ENCODE assay signal across 8 cellular contexts in the genomic region with DNA sequence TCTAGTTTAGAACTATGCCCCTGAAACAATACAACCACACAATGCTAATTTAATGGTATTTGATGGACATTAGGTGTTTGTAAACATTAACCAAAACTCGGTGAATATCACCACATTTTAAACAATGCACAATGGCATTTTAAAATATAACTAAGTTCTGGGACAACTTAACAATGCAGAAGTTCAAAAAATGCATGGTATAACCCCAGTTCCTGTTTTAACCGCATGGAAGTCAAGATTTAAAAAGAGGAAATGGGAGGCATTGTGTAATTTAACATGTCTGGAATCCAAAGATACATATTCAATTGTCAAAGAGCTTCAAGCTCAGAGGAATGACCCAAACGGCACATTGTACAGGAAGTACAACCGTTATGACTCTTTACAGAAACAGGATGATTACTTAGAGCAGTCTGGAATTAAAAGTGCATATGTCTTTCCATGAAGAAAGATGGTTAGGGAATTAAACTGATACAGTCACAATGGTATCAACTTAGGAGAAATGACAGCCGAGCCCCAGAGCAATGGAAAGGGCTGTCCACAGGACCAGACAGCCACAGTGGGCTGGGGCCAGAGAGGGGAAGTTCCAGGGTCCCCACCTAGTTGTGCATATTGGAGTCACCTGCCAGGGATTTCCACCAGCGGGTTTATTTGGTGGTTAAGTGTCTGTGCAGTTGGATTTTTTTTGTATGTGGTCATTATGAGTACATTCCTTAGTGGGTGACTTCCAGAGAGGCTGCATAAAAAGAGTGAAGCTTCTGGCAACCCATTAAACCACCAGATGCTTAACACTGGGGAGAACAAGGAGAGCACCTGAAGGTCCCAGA. TPM values are rescaled to one million over a fixed set of nuclear protein-coding genes. Genes with fewer than 3 reads are reported as not detected.
A peak's percentile ranks its signal among the peaks of the same experiment; 100 is the strongest.
DNase-seq lines count a peak whose midpoint lies in the region; ATAC-seq, FAIRE-seq and TF ChIP-seq lines count a peak whose summit lies in the region.

No MANE protein-coding gene starts in this region.

- DNase-seq in GM12892 (ENCODE audit: insufficient read length) (no peak), PC-9 (peak in 1 of 2 experiments; percentile 51), pons (ENCODE audit: low spot score) (peak; percentile 72), 8988T (no peak), NCI-H524 (lab: John Stamatoyannopoulos, UW) (no peak)
- DNase-seq in effector memory CD4-positive, alpha-beta T cell, result peak in 1 of 3 donors; percentile 11
- no peak for DNase-seq in NK-92 treated with Interleukin-12 subunit alpha and Interleukin-12 subunit beta, amount 100 ng/mL, for 24 hours (lab: John Stamatoyannopoulos, UW)

- H2AFZ ChIP-seq in PC-9, result no peak overlapping the region

- POLR2A ChIA-PET in PC-9 (lab: Charles Lee; ENCODE audit: unreplicated experiment), result no interaction called here

- H3K4me1 ChIP-seq in PC-9 (replicated peaks; ENCODE audit: insufficient read depth), result peaks cover 52% of the 10 kb centered on the region
- peaks cover 20% of the 10 kb centered on the region for H3K4me1 ChIP-seq in effector memory CD4-positive, alpha-beta T cell (ENCODE audit: control insufficient read depth, insufficient read depth, low read length, poor library complexity, severe bottlenecking)

- intact Hi-C loops in PC-9 (cut with micrococcal nuclease; ENCODE audit: unreplicated experiment), result no loop called here

- no peaks in the 10 kb centered on the region for H3K36me3 ChIP-seq in PC-9 (ENCODE audit: low read depth)
- H3K36me3 ChIP-seq in effector memory CD4-positive, alpha-beta T cell (ENCODE audit: control insufficient read depth, insufficient read depth, low read length), result peaks cover 6% of the 10 kb centered on the region

- H3K79me2 ChIP-seq in PC-9 (ENCODE audit: low read depth), result no peaks in the 10 kb centered on the region

- FAIRE-seq in GM12892 (lab: Jason Lieb, UNC), result peak; percentile 30

- BruUV-seq in PC-9 (replicated peaks; lab: Mats Ljungman, UMichigan), result no TSS peak

- no peaks in the 10 kb centered on the region for H3K27me3 ChIP-seq in PC-9 (ENCODE audit: insufficient read depth, low read depth)
- H3K27me3 ChIP-seq in effector memory CD4-positive, alpha-beta T cell (replicated peaks; ENCODE audit: control insufficient read depth, insufficient read depth, low read length, poor library complexity, severe bottlenecking), result no peaks in the 10 kb centered on the region

- H3F3A ChIP-seq in PC-9 (ENCODE audit: insufficient read depth, low read depth), result peaks cover 31% of the 10 kb centered on the region

- H3K9me3 ChIP-seq in PC-9 (ENCODE audit: insufficient read depth, low read depth), result no peaks in the 10 kb centered on the region
- no peaks in the 10 kb centered on the region for H3K9me3 ChIP-seq in effector memory CD4-positive, alpha-beta T cell (ENCODE audit: control insufficient read depth, low read length)

- peak overlapping the region; percentile 30; the same call in 1 of the 2 replicates for H3K27ac ChIP-seq in PC-9
- H3K27ac ChIP-seq in effector memory CD4-positive, alpha-beta T cell (ENCODE audit: insufficient read depth, low read length, poor library complexity, severe bottlenecking), result peak overlapping the region; percentile 41

- no peak for TF ChIP-seq POLR2A in GM12892 (IDR thresholded peaks at IDR 0.05; ENCODE audit: low read depth, low read length)

- CTCF ChIA-PET in PC-9 (lab: Charles Lee), result no interaction called here

- peak overlapping the region; percentile 55; the same call in 1 of the 2 replicates for H3K4me2 ChIP-seq in PC-9

- no peaks in the 10 kb centered on the region for H4K20me1 ChIP-seq in PC-9 (ENCODE audit: insufficient read depth)

- no peak for ATAC-seq in GM19395 (IDR thresholded peaks at IDR 0.05; ENCODE audit: unreplicated experiment)

- H3K4me3 ChIP-seq in PC-9, result no peak overlapping the region
- no peak overlapping the region for H3K4me3 ChIP-seq in effector memory CD4-positive, alpha-beta T cell (ENCODE audit: insufficient read depth, low read depth, low read length, poor library complexity, severe bottlenecking)

- TF ChIP-seq CTCF in PC-9 (conservative IDR thresholded peaks at IDR 0.05), result no peak

- H3K9me2 ChIP-seq in PC-9 (ENCODE audit: insufficient read depth), result no peaks in the 10 kb centered on the region

RNA-seq across cellular contexts. Expression of a gene that starts 7.5 kb away (rescaled TPM):
- polyA plus RNA-seq in GM12892 (2012; ENCODE audit: missing spikeins), result 28.2 TPM
- total RNA-seq in PC-9 (2021), result 162 and 174 TPM in 2 replicates

RNA-seq across cellular contexts. Expression of a gene that starts 39.7 kb away (rescaled TPM):
- polyA plus RNA-seq in GM12892 (2012; ENCODE audit: missing spikeins), result 41.8 TPM
- 3.6 and 6.0 TPM in 2 replicates for total RNA-seq in PC-9 (2021)

RNA-seq across cellular contexts. Expression of a gene that starts 58.9 kb away (rescaled TPM):
- polyA plus RNA-seq in GM12892 (2012; ENCODE audit: missing spikeins), result 6.3 TPM
- total RNA-seq in PC-9 (2021), result 22.8 and 30.4 TPM in 2 replicates
